Comparison of ENCODE assay signal across 8 cellular contexts in genomic region chr5:80755634-80756033, GRCh38.
DNase-seq lines count a peak whose midpoint lies in the region; ATAC-seq lines count a peak whose summit lies in the region.

No MANE protein-coding gene starts in this region.

- H3K27ac ChIP-seq in Karpas-422 (ENCODE audit: low read length), result peak overlapping the region; percentile 70
- H3K27ac ChIP-seq in effector memory CD4-positive, alpha-beta T cell (ENCODE audit: insufficient read depth, low read length, poor library complexity, severe bottlenecking), result peak overlapping the region; percentile 29

- H3K36me3 ChIP-seq in Karpas-422 (ENCODE audit: insufficient read depth, low read length), result 0 out of 2 replicates have a peak, but pooled peaks cover 7% of the 10 kb centered on the region
- no peaks in the 10 kb centered on the region for H3K36me3 ChIP-seq in effector memory CD4-positive, alpha-beta T cell (ENCODE audit: control insufficient read depth, insufficient read depth, low read length)

- H3K4me3 ChIP-seq in Karpas-422 (ENCODE audit: low read length), result peak overlapping the region; percentile 37
- H3K4me3 ChIP-seq in effector memory CD4-positive, alpha-beta T cell (ENCODE audit: insufficient read depth, low read depth, low read length, poor library complexity, severe bottlenecking), result peak overlapping the region; percentile 30

- no peaks in the 10 kb centered on the region for H3K27me3 ChIP-seq in Karpas-422 (ENCODE audit: low read length)
- no peaks in the 10 kb centered on the region for H3K27me3 ChIP-seq in effector memory CD4-positive, alpha-beta T cell (replicated peaks; ENCODE audit: control insufficient read depth, insufficient read depth, low read length, poor library complexity, severe bottlenecking)

- DNase-seq in Karpas-422 (no peak), SW 1271 (lab: John Stamatoyannopoulos, UW) (no peak), cortex of kidney (lab: John Stamatoyannopoulos, UW) (no peak), SK-N-DZ (ENCODE audit: low spot score) (no peak)
- no peak for DNase-seq in effector memory CD4-positive, alpha-beta T cell
- DNase-seq in activated effector memory CD4-positive, alpha-beta T cell treated with Interleukin-2 at 50 U/mL for 16 hours, result no peak

- peaks cover 5% of the 10 kb centered on the region; the same call in 1 of the 2 replicates for H3K79me2 ChIP-seq in Karpas-422 (ENCODE audit: low read length)

- peak; percentile 88 for ATAC-seq in GM18499 (IDR thresholded peaks at IDR 0.05; ENCODE audit: insufficient read depth, unreplicated experiment)
- peak; percentile 99 for ATAC-seq in GM21576 (IDR thresholded peaks at IDR 0.05; ENCODE audit: unreplicated experiment)

- H2AFZ ChIP-seq in Karpas-422 (ENCODE audit: low read length), result no peak overlapping the region

- no peaks in the 10 kb centered on the region for H3K9me2 ChIP-seq in Karpas-422 (replicated peaks; ENCODE audit: insufficient read depth, low read length)

- peak overlapping the region; percentile 39 for H3K9ac ChIP-seq in Karpas-422 (ENCODE audit: low read length)

- H4K20me1 ChIP-seq in Karpas-422 (ENCODE audit: insufficient read depth, low read depth, low read length), result no peaks in the 10 kb centered on the region

- H3K4me1 ChIP-seq in Karpas-422 (ENCODE audit: low read length), result peaks cover 19% of the 10 kb centered on the region
- H3K4me1 ChIP-seq in effector memory CD4-positive, alpha-beta T cell (ENCODE audit: control insufficient read depth, insufficient read depth, low read length, poor library complexity, severe bottlenecking), result peaks cover 35% of the 10 kb centered on the region

- H3K9me3 ChIP-seq in Karpas-422 (ENCODE audit: low read length), result no peaks in the 10 kb centered on the region
- H3K9me3 ChIP-seq in effector memory CD4-positive, alpha-beta T cell (ENCODE audit: control insufficient read depth, low read length), result no peaks in the 10 kb centered on the region

- H3K4me2 ChIP-seq in Karpas-422 (ENCODE audit: low read depth, low read length, poor library complexity, severe bottlenecking), result peak overlapping the region; percentile 61
